Comparison of ENCODE assay signal across 8 cellular contexts in genomic region chr4:139665079-139665689, GRCh38. TPM values are rescaled to one million over a fixed set of nuclear protein-coding genes. Genes with fewer than 3 reads are reported as not detected.
DNase-seq lines count a peak whose midpoint lies in the region; ATAC-seq and TF ChIP-seq lines count a peak whose summit lies in the region.

No MANE protein-coding gene starts in this region.

- H3K27ac Mint-ChIP-seq in activated naive CD4-positive, alpha-beta T cell treated with anti-CD3 and anti-CD28 coated beads, Interleukin-2, amount 10 ng/mL, durations not matched to agents 7 days and 5 days, result peak overlapping the region; percentile 85
- H3K27ac Mint-ChIP-seq in activated naive CD8-positive, alpha-beta T cell treated with anti-CD3 and anti-CD28 coated beads, Interleukin-2, amount 10 ng/mL, durations not matched to agents 7 days and 5 days, result peak overlapping the region; percentile 95

- H3K4me1 ChIP-seq in left lung (peaks cover 5 to 35% of the 10 kb centered on the region in 2 donors), upper lobe of left lung (peaks cover 24 to 38% (median 32%) of the 10 kb centered on the region in 4 donors)

- H3K4me1 Mint-ChIP-seq in activated naive CD4-positive, alpha-beta T cell treated with anti-CD3 and anti-CD28 coated beads, Interleukin-2, amount 10 ng/mL, durations not matched to agents 7 days and 5 days, result peaks cover 32% of the 10 kb centered on the region
- H3K4me1 Mint-ChIP-seq in activated naive CD8-positive, alpha-beta T cell treated with anti-CD3 and anti-CD28 coated beads, Interleukin-2, amount 10 ng/mL, durations not matched to agents 7 days and 5 days, result peaks cover 24% of the 10 kb centered on the region

- no peaks in the 10 kb centered on the region for H3K27me3 Mint-ChIP-seq in activated naive CD4-positive, alpha-beta T cell treated with anti-CD3 and anti-CD28 coated beads, Interleukin-2, amount 10 ng/mL, durations not matched to agents 7 days and 5 days
- peaks cover 5% of the 10 kb centered on the region for H3K27me3 Mint-ChIP-seq in activated naive CD8-positive, alpha-beta T cell treated with anti-CD3 and anti-CD28 coated beads, Interleukin-2, amount 10 ng/mL, durations not matched to agents 7 days and 5 days

- intact Hi-C loops in left lung (cut with DNase I), result no loop called here

- H3K27ac ChIP-seq in left lung, result peak overlapping the region; percentile 86 to 93
- H3K27ac ChIP-seq in upper lobe of left lung, result peak overlapping the region; percentile 79 to 90 (median 86)

- H3K4me3 Mint-ChIP-seq in activated naive CD4-positive, alpha-beta T cell treated with anti-CD3 and anti-CD28 coated beads, Interleukin-2, amount 10 ng/mL, durations not matched to agents 7 days and 5 days, result peak overlapping the region; percentile 78
- H3K4me3 Mint-ChIP-seq in activated naive CD8-positive, alpha-beta T cell treated with anti-CD3 and anti-CD28 coated beads, Interleukin-2, amount 10 ng/mL, durations not matched to agents 7 days and 5 days, result peak overlapping the region; percentile 98

- H3K36me3 ChIP-seq in left lung, result no peaks in the 10 kb centered on the region
- no peaks in the 10 kb centered on the region for H3K36me3 ChIP-seq in upper lobe of left lung

- peaks cover 10% of the 10 kb centered on the region for H3K36me3 Mint-ChIP-seq in activated naive CD4-positive, alpha-beta T cell treated with anti-CD3 and anti-CD28 coated beads, Interleukin-2, amount 10 ng/mL, durations not matched to agents 7 days and 5 days
- peaks cover 4% of the 10 kb centered on the region for H3K36me3 Mint-ChIP-seq in activated naive CD8-positive, alpha-beta T cell treated with anti-CD3 and anti-CD28 coated beads, Interleukin-2, amount 10 ng/mL, durations not matched to agents 7 days and 5 days

- H3K9me3 Mint-ChIP-seq in activated naive CD4-positive, alpha-beta T cell treated with anti-CD3 and anti-CD28 coated beads, Interleukin-2, amount 10 ng/mL, durations not matched to agents 7 days and 5 days, result no peaks in the 10 kb centered on the region
- no peaks in the 10 kb centered on the region for H3K9me3 Mint-ChIP-seq in activated naive CD8-positive, alpha-beta T cell treated with anti-CD3 and anti-CD28 coated beads, Interleukin-2, amount 10 ng/mL, durations not matched to agents 7 days and 5 days

- TF ChIP-seq EP300 in upper lobe of left lung (IDR thresholded peaks at IDR 0.05), result no peak

- H3K27me3 ChIP-seq in left lung (no peaks in the 10 kb centered on the region), upper lobe of left lung (no peaks in the 10 kb centered on the region)

- POLR2A ChIA-PET in activated naive CD8-positive, alpha-beta T cell treated with anti-CD3 and anti-CD28 coated beads, Interleukin-2, amount 10 ng/mL, durations not matched to agents 7 days and 5 days (lab: Charles Lee), result interaction anchor here (1.4 kb wide), 1 partner anchor 286 kb away, joined by 3 read pairs; no protein-coding TSS in a partner anchor

- H3K4me3 ChIP-seq in left lung (peak overlapping the region; percentile 44 to 51), upper lobe of left lung (peak overlapping the region in 3 of 4 donors; percentile 38 to 62 (median 62))

- 72 to 74% methylated on average over 9 to 10 of the region's 10 CpGs for WGBS in upper lobe of left lung, 2 donors

- TF ChIP-seq POLR2A in upper lobe of left lung (IDR thresholded peaks at IDR 0.05), result no peak

- H3K9me3 ChIP-seq in left lung (no peaks in the 10 kb centered on the region), upper lobe of left lung (no peaks in the 10 kb centered on the region)

- CTCF ChIA-PET in activated naive CD4-positive, alpha-beta T cell treated with anti-CD3 and anti-CD28 coated beads, Interleukin-2, amount 10 ng/mL, durations not matched to agents 7 days and 5 days (lab: Charles Lee), result interaction anchor here (0.6 to 4.7 kb wide), 7 partner anchors 9 to 859 kb away, joined by 3 to 41 read pairs (median 3); partner anchors contain the start of gene ELMOD2

- no peak for TF ChIP-seq CTCF in left lung (IDR thresholded peaks at IDR 0.05)
- TF ChIP-seq CTCF in upper lobe of left lung (IDR thresholded peaks at IDR 0.05), result no peak

- DNase-seq in activated naive CD4-positive, alpha-beta T cell treated with anti-CD3 and anti-CD28 coated beads, Interleukin-2, amount 10 ng/mL, durations not matched to agents 7 days and 5 days, result no peak
- DNase-seq in activated naive CD4-positive, alpha-beta T cell treated with anti-CD3 and anti-CD28 coated beads, Interleukin-2, amount 50 U/mL, for 16 hours, result no peak
- no peak for DNase-seq in activated naive CD8-positive, alpha-beta T cell treated with anti-CD3 and anti-CD28 coated beads, Interleukin-2, amount 10 ng/mL, durations not matched to agents 7 days and 5 days
- DNase-seq in left lung (no peak), upper lobe of left lung (no peak), NOMO-1 treated with DMSO at 0.1 percent for 48 hours (lab: John Stamatoyannopoulos, UW; ENCODE audit: unreplicated experiment) (no peak), NCI-H1092 treated with DMSO at 0.1 percent for 48 hours (lab: John Stamatoyannopoulos, UW) (no peak)

- ATAC-seq in activated naive CD8-positive, alpha-beta T cell treated with anti-CD3 and anti-CD28 coated beads, Interleukin-2, amount 10 ng/mL, durations not matched to agents 7 days and 5 days (ENCODE audit: low read depth), result no peak
- no peak for ATAC-seq in left lung
- ATAC-seq in upper lobe of left lung (ENCODE audit: low FRiP score in 2 of 2), result no peak
- ATAC-seq in HG03039 (IDR thresholded peaks at IDR 0.05; ENCODE audit: unreplicated experiment), result no peak

RNA-seq across cellular contexts. Expression of gene MGST2, which starts 0.4 kb away (rescaled TPM):
- total RNA-seq in activated naive CD8-positive, alpha-beta T cell treated with anti-CD3 and anti-CD28 coated beads, Interleukin-2, amount 10 ng/mL, durations not matched to agents 7 days and 5 days, result 10 to 100 TPM; 10.8 to 11.0 TPM
- total RNA-seq in left lung (10 to 100 TPM; 60.8 to 63.1 TPM), upper lobe of left lung (10 to 100 TPM; 12.6 to 64.0 (median 39.1) TPM)
